7 cellular contexts compared by ENCODE assay signal in genomic region chr4:156873776-156874175, GRCh38.
"Had no signal": no experiment of that assay in that cellular context is flagged by ENCODE, and none has a peak within 500 bp of the region (broad histone marks: within the 10 kb centered on the region; RNA-seq: fewer than 3 reads in every experiment).

No MANE protein-coding gene starts in this region.

- DNase-seq: H9, HCEC 1CT, HFFc6, IMR-90, KG1 had no signal

- H3K9me3 Mint-ChIP-seq: GM23338, H9, HFFc6 had no signal

- H3K27ac Mint-ChIP-seq: GM23338, H9, HFFc6 had no signal

- H3K4me3 Mint-ChIP-seq: GM23338, H9, HFFc6 had no signal

- H3K4me3 ChIP-seq: GM23338, K562 had no signal

- H3K4me1 Mint-ChIP-seq: GM23338, H9 had no signal

- ATAC-seq: GM23338, K562 had no signal
